14 cellular contexts compared by ENCODE assay signal in genomic region chr9:134332266-134332665, GRCh38.
"Had no signal": no experiment of that assay in that cellular context is flagged by ENCODE, and none has a peak within 500 bp of the region (broad histone marks: within the 10 kb centered on the region; RNA-seq: fewer than 3 reads in every experiment).

No MANE protein-coding gene starts in this region.

- H3K4me1 Mint-ChIP-seq: activated CD4-positive, alpha-beta memory T cell treated with anti-CD3 and anti-CD28 coated beads, Interleukin-2, amount 10 ng/mL, durations not matched to agents 7 days and 5 days; activated CD4-positive, alpha-beta T cell treated with anti-CD3 and anti-CD28 coated beads for 36 hours had no signal

- H3K9me3 ChIP-seq: ascending aorta, heart left ventricle, neutrophil, sigmoid colon had no signal

- ATAC-seq: activated CD4-positive, alpha-beta T cell treated with anti-CD3 and anti-CD28 coated beads for 36 hours; heart left ventricle had no signal

- DNase-seq: activated CD4-positive, alpha-beta memory T cell treated with anti-CD3 and anti-CD28 coated beads, Interleukin-2, amount 10 ng/mL, durations not matched to agents 7 days and 5 days; activated CD4-positive, alpha-beta T cell treated with anti-CD3 and anti-CD28 coated beads for 36 hours; activated naive CD4-positive, alpha-beta T cell; foreskin melanocyte; islet precursor cell; sigmoid colon; stimulated activated CD4-positive, alpha-beta T cell treated with anti-CD3 and anti-CD28 coated beads, Interleukin-2, amount 100 ng/mL, for 48 hours; stimulated activated naive CD8-positive, alpha-beta T cell treated with anti-CD3 and anti-CD28 coated beads, Interleukin-15, Interleukin-2, amounts not matched to agents 100 U/mL and 50 U/mL, for 24 hours; T-helper 9 cell had no signal

- H3K27ac Mint-ChIP-seq: activated CD4-positive, alpha-beta memory T cell treated with anti-CD3 and anti-CD28 coated beads, Interleukin-2, amount 10 ng/mL, durations not matched to agents 7 days and 5 days; activated CD4-positive, alpha-beta T cell treated with anti-CD3 and anti-CD28 coated beads for 36 hours; activated T-helper 1 cell treated with anti-CD3 and anti-CD28 coated beads, Interleukin-12 subunit alpha, Interleukin-12 subunit beta, Interleukin-2, Interleukin-4 antibody, amounts not matched to agents 30 ng/mL and 10 ng/mL and 1 ng/mL, durations not matched to agents 14 hours and 24 hours and 36 hours; mesothelial cell of epicardium had no signal

- H3K4me3 ChIP-seq: ascending aorta, heart left ventricle, sigmoid colon had no signal

- H3K4me3 Mint-ChIP-seq: activated CD4-positive, alpha-beta memory T cell treated with anti-CD3 and anti-CD28 coated beads, Interleukin-2, amount 10 ng/mL, durations not matched to agents 7 days and 5 days; activated CD4-positive, alpha-beta T cell treated with anti-CD3 and anti-CD28 coated beads for 36 hours; activated T-helper 1 cell treated with anti-CD3 and anti-CD28 coated beads, Interleukin-12 subunit alpha, Interleukin-12 subunit beta, Interleukin-2, Interleukin-4 antibody, amounts not matched to agents 30 ng/mL and 10 ng/mL and 1 ng/mL, durations not matched to agents 14 hours and 24 hours and 36 hours; mesothelial cell of epicardium had no signal

- H3K9me3 Mint-ChIP-seq: activated CD4-positive, alpha-beta memory T cell treated with anti-CD3 and anti-CD28 coated beads, Interleukin-2, amount 10 ng/mL, durations not matched to agents 7 days and 5 days; activated T-helper 1 cell treated with anti-CD3 and anti-CD28 coated beads, Interleukin-12 subunit alpha, Interleukin-12 subunit beta, Interleukin-2, Interleukin-4 antibody, amounts not matched to agents 30 ng/mL and 10 ng/mL and 1 ng/mL, durations not matched to agents 14 hours and 24 hours and 36 hours; mesothelial cell of epicardium had no signal

- H3K36me3 Mint-ChIP-seq: mesothelial cell of epicardium had no signal

- H3K27me3 ChIP-seq: ascending aorta, heart left ventricle, neutrophil, sigmoid colon had no signal

- H3K27ac ChIP-seq: ascending aorta, neutrophil, sigmoid colon had no signal

- H3K36me3 ChIP-seq: ascending aorta, heart left ventricle, sigmoid colon had no signal
